8 cellular contexts compared by ENCODE assay signal in genomic region chr1:31938184-31938975, GRCh38. TPM values are rescaled to one million over a fixed set of nuclear protein-coding genes. Genes with fewer than 3 reads are reported as not detected.
A peak's percentile ranks its signal among the peaks of the same experiment; 100 is the strongest.
DNase-seq lines count a peak whose midpoint lies in the region; ATAC-seq and TF ChIP-seq lines count a peak whose summit lies in the region.

Gene PTP4A2, minus strand, starts transcription at chr1:31938368. Its CDS starts 19,303 bp downstream, at chr1:31919065.

- DNase-seq in CD14-positive monocyte (ENCODE audit: low spot score) (peak; percentile 93), GM19240 (ENCODE audit: insufficient read length, low spot score) (peak; percentile 71), NCI-H524 treated with DMSO at 0.1 percent for 48 hours (lab: John Stamatoyannopoulos, UW) (peak; percentile 36), left lung (peak; percentile 97 to 98)
- DNase-seq in activated CD4-positive, alpha-beta T cell treated with anti-CD3 and anti-CD28 coated beads, Interleukin-2, amount 50 U/mL, for 1 hour: peak; percentile 75
- peak; percentile 67 for DNase-seq in stimulated activated CD4-positive, alpha-beta T cell treated with anti-CD3 and anti-CD28 coated beads, Interleukin-2, amount 100 ng/mL, for 4 hours (ENCODE audit: low read depth)

- no peaks in the 10 kb centered on the region for H3K9me3 ChIP-seq in left lung

- H3K27me3 Mint-ChIP-seq in CD14-positive monocyte (ENCODE audit: low read depth in 3 of 3): no peaks in the 10 kb centered on the region
- H3K27me3 Mint-ChIP-seq in dendritic cell treated with granulocyte-macrophage colony-stimulating factor and Interleukin-4, amounts not matched to agents 40 ng/mL and 50 ng/mL, for 4 days: no peaks in the 10 kb centered on the region

- peak within 1 kb of the TSS; percentile 91 to 93 for H3K27ac ChIP-seq in left lung

- H3K4me3 ChIP-seq in left lung: peak within 1 kb of the TSS; percentile 45 to 73

- peak within 1 kb of the TSS; percentile 91 to 99 (median 96) for H3K27ac Mint-ChIP-seq in CD14-positive monocyte
- H3K27ac Mint-ChIP-seq in dendritic cell treated with granulocyte-macrophage colony-stimulating factor and Interleukin-4, amounts not matched to agents 40 ng/mL and 50 ng/mL, for 4 days: peak within 1 kb of the TSS; percentile 92

- H3K27me3 ChIP-seq in left lung: no peaks in the 10 kb centered on the region

- intact Hi-C loops in CD14-positive monocyte (cut with micrococcal nuclease): loop anchor here in 1 of 2 donors (2.0 to 5.0 kb wide), 2 partner anchors 18 to 399 kb away; partner anchors contain the start of gene MARCKSL1
- intact Hi-C loops in dendritic cell treated with granulocyte-macrophage colony-stimulating factor and Interleukin-4, amounts not matched to agents 40 ng/mL and 50 ng/mL, for 4 days (cut with micrococcal nuclease): loop anchor here (2.0 kb wide), 1 partner anchor 18 kb away; no protein-coding TSS in a partner anchor
- intact Hi-C loops in left lung (cut with DNase I): no loop called here

- H3K9me3 Mint-ChIP-seq in CD14-positive monocyte: no peaks in the 10 kb centered on the region
- no peaks in the 10 kb centered on the region for H3K9me3 Mint-ChIP-seq in dendritic cell treated with granulocyte-macrophage colony-stimulating factor and Interleukin-4, amounts not matched to agents 40 ng/mL and 50 ng/mL, for 4 days

- peak; percentile 56 for ATAC-seq in HG03457 (IDR thresholded peaks at IDR 0.05; ENCODE audit: unreplicated experiment)
- peak; percentile 92 for ATAC-seq in left lung

- peaks cover 15 to 21% of the 10 kb centered on the region in 2 donors for H3K36me3 Mint-ChIP-seq in CD14-positive monocyte
- H3K36me3 Mint-ChIP-seq in dendritic cell treated with granulocyte-macrophage colony-stimulating factor and Interleukin-4, amounts not matched to agents 40 ng/mL and 50 ng/mL, for 4 days (ENCODE audit: low read depth): peaks cover 19% of the 10 kb centered on the region

- peaks cover 77% of the 10 kb centered on the region for H3K4me1 Mint-ChIP-seq in CD14-positive monocyte
- H3K4me1 Mint-ChIP-seq in dendritic cell treated with granulocyte-macrophage colony-stimulating factor and Interleukin-4, amounts not matched to agents 40 ng/mL and 50 ng/mL, for 4 days (ENCODE audit: low read depth): peaks cover 71% of the 10 kb centered on the region

- H3K36me3 ChIP-seq in left lung: no peaks in the 10 kb centered on the region

- peak within 1 kb of the TSS; percentile 98 to 99 for H3K4me3 Mint-ChIP-seq in CD14-positive monocyte
- H3K4me3 Mint-ChIP-seq in dendritic cell treated with granulocyte-macrophage colony-stimulating factor and Interleukin-4, amounts not matched to agents 40 ng/mL and 50 ng/mL, for 4 days: peak within 1 kb of the TSS; percentile 92

- peaks cover 29 to 81% of the 10 kb centered on the region in 2 donors for H3K4me1 ChIP-seq in left lung

- peak; percentile 61 for TF ChIP-seq CTCF in CD14-positive monocyte (IDR thresholded peaks at IDR 0.05)
- peak; percentile 28 to 51 for TF ChIP-seq CTCF in left lung (IDR thresholded peaks at IDR 0.05)

RNA-seq across cellular contexts. Expression of gene PTP4A2, which starts in this region (rescaled TPM):
- 100 to 1,000 TPM; 294 to 501 TPM for polyA plus RNA-seq in CD14-positive monocyte
- 100 to 1,000 TPM; 210 to 272 TPM for total RNA-seq in left lung

Comparison
In these comparisons a context has a peak if more than half of its experiments do, and no peak if none do; other contexts are left out.
1. Peak in every context shown above with its lines: DNase-seq, ATAC-seq, H3K4me3 ChIP-seq and H3K27ac ChIP-seq.
2. DNase-seq: peak in every context shown above with its lines; median percentile 98 in left lung; 93 in CD14-positive monocyte; 75 in activated CD4-positive, alpha-beta T cell treated with anti-CD3 and anti-CD28 coated beads, Interleukin-2, amount 50 U/mL, for 1 hour; 71 in GM19240; 67 in stimulated activated CD4-positive, alpha-beta T cell treated with anti-CD3 and anti-CD28 coated beads, Interleukin-2, amount 100 ng/mL, for 4 hours; 36 in NCI-H524 treated with DMSO at 0.1 percent for 48 hours.